ENCODE assay signal across 11 cellular contexts in the genomic region with DNA sequence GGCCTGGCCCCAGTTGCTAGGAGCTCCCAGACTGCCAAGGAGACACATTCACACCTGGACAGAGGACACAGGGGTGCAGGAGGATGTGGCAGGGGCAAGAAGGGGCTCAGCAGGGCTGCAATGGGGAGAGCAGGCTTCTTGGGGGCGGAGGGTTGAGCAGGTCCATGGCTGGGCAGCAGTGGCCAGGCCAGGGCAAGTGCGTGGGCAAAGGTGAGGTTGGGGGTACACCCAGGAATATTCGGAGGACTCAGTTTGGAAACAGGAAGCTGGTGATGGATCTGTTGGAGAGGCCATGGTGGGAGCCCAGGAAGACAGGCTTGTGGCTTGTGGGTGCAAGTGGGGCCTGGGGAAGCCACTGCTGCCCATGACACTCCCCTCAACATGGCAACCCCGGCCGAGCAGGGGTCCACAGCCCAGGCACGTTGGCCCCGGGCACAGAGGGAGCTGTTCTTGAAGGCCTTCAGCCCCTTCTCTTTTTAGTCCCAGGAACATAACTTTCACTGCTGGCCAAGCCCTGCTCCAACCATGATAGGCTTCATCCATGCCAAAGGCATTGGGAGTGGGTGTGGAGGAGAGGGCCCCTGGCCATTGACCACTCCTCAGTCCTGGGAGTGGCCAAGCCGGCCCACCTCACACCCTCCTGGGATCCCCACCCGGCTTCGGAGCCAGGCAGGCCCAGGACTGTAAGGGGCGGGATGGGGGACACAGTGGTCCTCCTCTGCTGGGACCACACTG. TPM values are rescaled to one million over a fixed set of nuclear protein-coding genes. Genes with fewer than 3 reads are reported as not detected.
DNase-seq lines count a peak whose midpoint lies in the region; ATAC-seq, FAIRE-seq and TF ChIP-seq lines count a peak whose summit lies in the region.
"Had no signal": no experiment of that assay in that cellular context is flagged by ENCODE, and none has a peak within 500 bp of the region (broad histone marks: within the 10 kb centered on the region; RNA-seq: fewer than 3 reads in every experiment).

No MANE protein-coding gene starts in this region.

- no peaks in the 10 kb centered on the region for H3K27me3 Mint-ChIP-seq in T-helper 2 cell treated with Interferon-gamma antibody and Interleukin-4, amounts not matched to agents 5 μg/mL and 100 μg/mL, for 36 hours (ENCODE audit: low read depth)
- no peaks in the 10 kb centered on the region for H3K27me3 Mint-ChIP-seq in T-cell

- CTCF ChIA-PET in T-cell (lab: Charles Lee), result no interaction called here

- peak; percentile 3 for DNase-seq in T-helper 2 cell treated with Interferon-gamma antibody and Interleukin-4, amounts not matched to agents 5 μg/mL and 100 μg/mL, for 36 hours (ENCODE audit: low spot score)
- no peak for DNase-seq in T-helper 2 cell
- DNase-seq in T-cell, result peak in 2 of 34 experiments; percentile 8 to 17
- DNase-seq in spleen, result peak; percentile 74
- no peak for DNase-seq in NOMO-1 (lab: John Stamatoyannopoulos, UW; ENCODE audit: unreplicated experiment in 2 of 2)
- no peak for DNase-seq in GM19239 (ENCODE audit: insufficient read length, low spot score)
- DNase-seq: NCI-H146 had no signal

- H3K4me3 Mint-ChIP-seq in T-helper 2 cell treated with Interferon-gamma antibody and Interleukin-4, amounts not matched to agents 5 μg/mL and 100 μg/mL, for 36 hours, result no peak overlapping the region
- peak overlapping the region in 1 of 3 donors; percentile 15 for H3K4me3 Mint-ChIP-seq in T-cell

- POLR2A ChIA-PET in T-cell (lab: Charles Lee), result no interaction called here

- H3K9me3 Mint-ChIP-seq in T-helper 2 cell treated with Interferon-gamma antibody and Interleukin-4, amounts not matched to agents 5 μg/mL and 100 μg/mL, for 36 hours, result peaks cover 4% of the 10 kb centered on the region
- peaks cover 0 to 7% (median 0%) of the 10 kb centered on the region in 3 donors for H3K9me3 Mint-ChIP-seq in T-cell

- intact Hi-C loops in spleen (cut with DNase I; ENCODE audit: low total_unique reads), result no loop called here

- no peak for FAIRE-seq in GM19239 (lab: Jason Lieb, UNC)
- FAIRE-seq: A549 had no signal

- 89 to 98% (median 95%) methylated on average over 9 to 11 of the region's 11 CpGs for WGBS in spleen, 5 donors

- H3K27ac Mint-ChIP-seq in T-helper 2 cell treated with Interferon-gamma antibody and Interleukin-4, amounts not matched to agents 5 μg/mL and 100 μg/mL, for 36 hours, result peak overlapping the region; percentile 76
- H3K27ac Mint-ChIP-seq in T-cell, result peak overlapping the region; percentile 44 to 66

- no peaks in the 10 kb centered on the region for H3K27me3 ChIP-seq in spleen (replicated peaks in 1 of 7)

- no peak for TF ChIP-seq POLR2A in spleen (IDR thresholded peaks at IDR 0.05)

- peaks cover 0 to 22% (median 6%) of the 10 kb centered on the region in 6 donors for H3K4me1 ChIP-seq in spleen
- H3K4me1 ChIP-seq: A549 had no signal

- H3K9me3 ChIP-seq in iPS-18c (ENCODE audit: control insufficient read depth, insufficient read depth, low read length) (no peaks in the 10 kb centered on the region), spleen (no peaks in the 10 kb centered on the region)

- H3K36me3 Mint-ChIP-seq in T-helper 2 cell treated with Interferon-gamma antibody and Interleukin-4, amounts not matched to agents 5 μg/mL and 100 μg/mL, for 36 hours (ENCODE audit: low read depth), result peaks cover 62% of the 10 kb centered on the region
- H3K36me3 Mint-ChIP-seq in T-cell, result peaks cover 30% of the 10 kb centered on the region

- H3K27ac ChIP-seq in spleen, result peak overlapping the region in 4 of 8 donors; percentile 6 to 48 (median 25)
- H3K27ac ChIP-seq: A549 had no signal

- ATAC-seq in T-cell (replicated peaks in 1 of 4) (no peak), HG02970 (IDR thresholded peaks at IDR 0.05; ENCODE audit: low FRiP score, unreplicated experiment) (no peak)
- ATAC-seq: A549 had no signal

- H3K36me3 ChIP-seq in spleen, result peaks cover 3 to 67% (median 40%) of the 10 kb centered on the region in 6 donors

- H3K4me1 Mint-ChIP-seq in T-helper 2 cell treated with Interferon-gamma antibody and Interleukin-4, amounts not matched to agents 5 μg/mL and 100 μg/mL, for 36 hours (ENCODE audit: low read depth), result peaks cover 7% of the 10 kb centered on the region
- peaks cover 0 to 7% (median 3%) of the 10 kb centered on the region in 3 donors for H3K4me1 Mint-ChIP-seq in T-cell

- H3K4me3 ChIP-seq in iPS-18c (ENCODE audit: insufficient read depth, low read depth, low read length) (peak overlapping the region; percentile 28; the same call in 1 of the 2 replicates), spleen (no peak overlapping the region)
- H3K4me3 ChIP-seq: A549 had no signal

- no peak for TF ChIP-seq CTCF in spleen (IDR thresholded peaks at IDR 0.05 in 8 of 11, conservative IDR thresholded peaks at IDR 0.05 in 3 of 11)

RNA-seq across cellular contexts. Expression of gene TSPAN3, which starts 33.3 kb away (rescaled TPM):
- total RNA-seq in T-cell (10 to 100 TPM; 12.7 to 26.3 (median 25.0) TPM), spleen (100 to 1,000 TPM in 6 of 7 donors, 10 to 100 TPM in 1; 98.5 to 276 (median 124) TPM)
- 100 to 1,000 TPM; 117 to 160 (median 158) TPM for polyA plus RNA-seq in spleen

RNA-seq across cellular contexts. Expression of gene PSTPIP1, which starts 42.7 kb away (rescaled TPM):
- total RNA-seq in T-cell (100 to 1,000 TPM; 110 to 231 (median 180) TPM), spleen (100 to 1,000 TPM in 1 of 7 donors, 10 to 100 TPM in 6; 62.0 to 130 (median 82.6) TPM)
- polyA plus RNA-seq in spleen, result 100 to 1,000 TPM in 2 of 3 donors, 10 to 100 TPM in 1; 31.1 to 150 (median 115) TPM
- total RNA-seq: glomerular endothelial cell had no signal
- polyA plus RNA-seq: A549 had no signal

Comparison
In these comparisons a context has a peak if more than half of its experiments do, and no peak if none do; other contexts are left out.
1. DNase-seq: peak in T-helper 2 cell treated with Interferon-gamma antibody and Interleukin-4, amounts not matched to agents 5 μg/mL and 100 μg/mL, for 36 hours (single experiment) and spleen (single experiment); none in T-helper 2 cell (0 of 5), NOMO-1 (0 of 2) and GM19239 (single experiment).